In the genomic region with DNA sequence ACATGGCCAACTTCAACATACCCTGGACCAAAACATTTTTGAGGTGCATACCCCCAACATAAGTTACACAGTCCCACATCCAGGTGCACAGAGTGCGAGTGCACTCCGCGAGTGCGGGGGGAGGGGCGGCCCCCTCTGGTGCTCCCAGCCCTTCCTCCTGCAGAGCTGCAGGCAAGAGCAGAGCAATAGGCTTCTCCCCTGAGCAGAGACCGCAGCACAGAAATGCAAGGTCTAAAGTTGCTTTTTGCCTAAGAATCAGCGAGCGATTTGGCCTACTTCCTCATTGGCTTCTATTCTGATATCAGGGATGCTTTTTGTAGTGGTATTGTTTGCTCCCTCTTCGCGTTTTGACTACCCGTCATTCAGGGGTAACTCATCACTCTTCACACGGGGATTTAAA, we compare ENCODE assay signal across 18 cellular contexts. TPM values are rescaled to one million over a fixed set of nuclear protein-coding genes. Genes with fewer than 3 reads are reported as not detected.
DNase-seq lines count a peak whose midpoint lies in the region; ATAC-seq and FAIRE-seq lines count a peak whose summit lies in the region.
"Had no signal": no experiment of that assay in that cellular context is flagged by ENCODE, and none has a peak within 500 bp of the region (broad histone marks: within the 10 kb centered on the region; RNA-seq: fewer than 3 reads in every experiment).

No MANE protein-coding gene starts in this region.

- H3K9ac ChIP-seq in iPS-18a (ENCODE audit: low read length): no peak overlapping the region
- H3K9ac ChIP-seq: KMS-11 had no signal

- no peaks in the 10 kb centered on the region for H3K27me3 ChIP-seq in iPS-18a (ENCODE audit: control insufficient read depth, insufficient read depth, low read length)

- no peaks in the 10 kb centered on the region for H3K9me3 Mint-ChIP-seq in activated CD8-positive, alpha-beta memory T cell treated with anti-CD3 and anti-CD28 coated beads, Interleukin-2, amount 10 ng/mL, durations not matched to agents 7 days and 5 days (ENCODE audit: low read depth)

- peak overlapping the region; percentile 29 for H3K4me3 ChIP-seq in iPS-18a (ENCODE audit: low read length)

- no peaks in the 10 kb centered on the region for H3K36me3 Mint-ChIP-seq in activated CD8-positive, alpha-beta memory T cell treated with anti-CD3 and anti-CD28 coated beads, Interleukin-2, amount 10 ng/mL, durations not matched to agents 7 days and 5 days

- CTCF ChIA-PET in activated CD8-positive, alpha-beta memory T cell treated with anti-CD3 and anti-CD28 coated beads, Interleukin-2, amount 10 ng/mL, durations not matched to agents 7 days and 5 days (lab: Charles Lee): interaction anchor here (0.9 to 1.2 kb wide), 3 partner anchors 12 to 283 kb away, joined by 3 read pairs; no protein-coding TSS in a partner anchor

- H3K4me1 Mint-ChIP-seq in activated CD8-positive, alpha-beta memory T cell treated with anti-CD3 and anti-CD28 coated beads, Interleukin-2, amount 10 ng/mL, durations not matched to agents 7 days and 5 days: no peaks in the 10 kb centered on the region

- H3K27me3 Mint-ChIP-seq in activated CD8-positive, alpha-beta memory T cell treated with anti-CD3 and anti-CD28 coated beads, Interleukin-2, amount 10 ng/mL, durations not matched to agents 7 days and 5 days: no peaks in the 10 kb centered on the region

- no peak for ATAC-seq in activated CD8-positive, alpha-beta memory T cell treated with anti-CD3 and anti-CD28 coated beads, Interleukin-2, amount 10 ng/mL, durations not matched to agents 7 days and 5 days
- ATAC-seq in GM18868 (IDR thresholded peaks at IDR 0.05; ENCODE audit: unreplicated experiment): no peak
- no peak for ATAC-seq in HG03196 (IDR thresholded peaks at IDR 0.05; ENCODE audit: unreplicated experiment)

- H3K4me1 ChIP-seq in iPS-18a (ENCODE audit: control insufficient read depth, low read depth, low read length): peaks cover 14% of the 10 kb centered on the region

- no peak overlapping the region for H3K27ac Mint-ChIP-seq in activated CD8-positive, alpha-beta memory T cell treated with anti-CD3 and anti-CD28 coated beads, Interleukin-2, amount 10 ng/mL, durations not matched to agents 7 days and 5 days

- H3K27ac ChIP-seq in iPS-18a (ENCODE audit: low read length): no peak overlapping the region
- H3K27ac ChIP-seq: KMS-11 had no signal

- no peak for FAIRE-seq in frontal cortex (lab: Jason Lieb, UNC)
- FAIRE-seq: A204.1 had no signal

- H3K9me3 ChIP-seq in iPS-18a (ENCODE audit: control insufficient read depth, low read depth, low read length): no peaks in the 10 kb centered on the region

- DNase-seq in activated CD8-positive, alpha-beta memory T cell treated with anti-CD3 and anti-CD28 coated beads, Interleukin-2, amount 50 U/mL, for 48 hours: peak; percentile 41
- no peak for DNase-seq in activated CD8-positive, alpha-beta memory T cell treated with anti-CD3 and anti-CD28 coated beads, Interleukin-2, amount 10 ng/mL, durations not matched to agents 7 days and 5 days
- DNase-seq in MV-4-11 (lab: John Stamatoyannopoulos, UW) (peak; percentile 34), frontal cortex (ENCODE audit: low spot score in 2 of 2) (no peak)
- no peak for DNase-seq in stimulated activated CD4-positive, alpha-beta T cell treated with anti-CD3 and anti-CD28 coated beads, Interleukin-1b, Interleukin-23, amount 100 ng/mL, for 48 hours
- DNase-seq: DND-41; NCI-H1417; NCI-H187 treated with DMSO at 0.1 percent for 48 hours; NCI-H446; NCI-H69; NK-92 treated with Interleukin-12 subunit alpha and Interleukin-12 subunit beta, amount 100 ng/mL, for 24 hours; RPMI8226; SIG-M5 had no signal

- no peaks in the 10 kb centered on the region for H3K36me3 ChIP-seq in iPS-18a (ENCODE audit: control insufficient read depth, low read depth, low read length)

- no peak overlapping the region for H3K4me3 Mint-ChIP-seq in activated CD8-positive, alpha-beta memory T cell treated with anti-CD3 and anti-CD28 coated beads, Interleukin-2, amount 10 ng/mL, durations not matched to agents 7 days and 5 days

RNA-seq across cellular contexts. Expression of gene BOLA3, which starts 40.6 kb away (rescaled TPM):
- total RNA-seq in activated CD8-positive, alpha-beta memory T cell treated with anti-CD3 and anti-CD28 coated beads, Interleukin-2, amount 10 ng/mL, durations not matched to agents 7 days and 5 days: 10 to 100 TPM; 69.5 to 76.1 TPM
- 29.8 TPM for total RNA-seq in frontal cortex

Comparison
In these comparisons a context has a peak if more than half of its experiments do, and no peak if none do; other contexts are left out.
1. DNase-seq: peak in activated CD8-positive, alpha-beta memory T cell treated with anti-CD3 and anti-CD28 coated beads, Interleukin-2, amount 50 U/mL, for 48 hours (single experiment) and MV-4-11 (single experiment); none in activated CD8-positive, alpha-beta memory T cell treated with anti-CD3 and anti-CD28 coated beads, Interleukin-2, amount 10 ng/mL, durations not matched to agents 7 days and 5 days (single experiment), stimulated activated CD4-positive, alpha-beta T cell treated with anti-CD3 and anti-CD28 coated beads, Interleukin-1b, Interleukin-23, amount 100 ng/mL, for 48 hours (single experiment) and frontal cortex (0 of 2).